In the genomic region with DNA sequence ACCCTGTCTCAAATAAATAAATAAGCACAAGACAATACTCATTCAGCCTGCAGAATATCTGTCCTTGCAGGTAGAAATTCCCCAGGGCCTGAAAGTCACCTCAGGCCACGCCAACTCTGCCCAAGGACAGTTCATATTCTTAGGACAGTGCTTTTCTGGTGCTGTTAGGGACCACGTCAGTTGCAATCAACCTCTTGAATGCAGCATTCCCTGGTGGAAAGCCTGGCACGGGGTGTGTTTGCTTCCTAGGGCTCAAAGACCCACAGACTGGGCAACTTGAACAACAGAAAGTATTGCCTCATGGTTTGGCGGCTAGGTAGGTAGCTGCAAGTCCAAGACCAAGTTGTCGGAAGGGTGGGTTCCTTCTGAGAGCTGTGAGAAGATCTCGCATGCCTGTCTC, we compare ENCODE assay signal across 30 cellular contexts.
"Had no signal": no experiment of that assay in that cellular context is flagged by ENCODE, and none has a peak within 500 bp of the region (broad histone marks: within the 10 kb centered on the region; RNA-seq: fewer than 3 reads in every experiment).

No MANE protein-coding gene starts in this region.

- H3K27ac Mint-ChIP-seq: activated CD4-positive, alpha-beta memory T cell treated with anti-CD3 and anti-CD28 coated beads for 36 hours; activated CD4-positive, alpha-beta T cell treated with anti-CD3 and anti-CD28 coated beads for 36 hours; activated CD4-positive, alpha-beta T cell treated with anti-CD3 and anti-CD28 coated beads, Interleukin-2, amount 10 ng/mL, durations not matched to agents 24 days and 14 days; activated naive CD4-positive, alpha-beta T cell treated with anti-CD3 and anti-CD28 coated beads for 36 hours; activated naive CD4-positive, alpha-beta T cell treated with anti-CD3 and anti-CD28 coated beads, Interleukin-2, amount 50 U/mL, for 24 hours; activated naive CD8-positive, alpha-beta T cell treated with anti-CD3 and anti-CD28 coated beads for 36 hours; activated naive CD8-positive, alpha-beta T cell treated with anti-CD3 and anti-CD28 coated beads, Interleukin-2, amount 50 U/mL, for 24 hours; activated T-helper 1 cell treated with anti-CD3 and anti-CD28 coated beads, Interleukin-12 subunit alpha, Interleukin-12 subunit beta, Interleukin-2, Interleukin-4 antibody, amounts not matched to agents 30 ng/mL and 10 ng/mL and 1 ng/mL, durations not matched to agents 14 hours and 24 hours and 36 hours; activated T-helper 2 cell treated with anti-CD3 and anti-CD28 coated beads, Interferon-gamma antibody, Interleukin-2, Interleukin-4, amounts not matched to agents 10 μg/mL and 5 μg/mL and 100 μg/mL, durations not matched to agents 14 hours and 24 hours and 36 hours; T-helper 17 cell; T-helper 2 cell treated with Interferon-gamma antibody and Interleukin-4, amounts not matched to agents 5 μg/mL and 100 μg/mL, for 36 hours had no signal

- H3K4me3 ChIP-seq: adrenal gland, body of pancreas, gastrocnemius medialis had no signal

- H3K9me3 ChIP-seq: adrenal gland, body of pancreas, gastrocnemius medialis had no signal

- H3K36me3 ChIP-seq: adrenal gland, gastrocnemius medialis had no signal

- H3K4me1 ChIP-seq: adrenal gland, foreskin keratinocyte, gastrocnemius medialis had no signal

- DNase-seq: activated CD4-positive, alpha-beta memory T cell treated with anti-CD3 and anti-CD28 coated beads for 36 hours; activated CD4-positive, alpha-beta T cell treated with anti-CD3 and anti-CD28 coated beads for 36 hours; activated CD4-positive, alpha-beta T cell treated with anti-CD3 and anti-CD28 coated beads, Interleukin-2, amount 10 ng/mL, durations not matched to agents 24 days and 14 days; activated CD4-positive, CD25-positive, alpha-beta regulatory T cell; activated CD4-positive, CD25-positive, alpha-beta regulatory T cell treated with anti-CD3 and anti-CD28 coated beads, Interleukin-2, amount 50 U/mL, for 72 hours; activated effector memory CD4-positive, alpha-beta T cell treated with anti-CD3 and anti-CD28 coated beads, Interleukin-2, amount 50 U/mL, for 16 hours; activated naive CD4-positive, alpha-beta T cell treated with anti-CD3 and anti-CD28 coated beads for 36 hours; activated naive CD8-positive, alpha-beta T cell treated with anti-CD3 and anti-CD28 coated beads for 36 hours; activated naive CD8-positive, alpha-beta T cell treated with anti-CD3 and anti-CD28 coated beads, Interleukin-2, amount 50 U/mL, for 24 hours; activated T-cell treated with anti-CD3 and anti-CD28 coated beads, Interleukin-2, amount 50 U/mL, for 1 hour; activated T-cell treated with anti-CD3 and anti-CD28 coated beads, Interleukin-2, amount 50 U/mL, for 48 hours; adrenal gland; amygdala; aorta; body of pancreas; caudate nucleus; cortex of kidney; dermis blood vessel endothelial cell; effector CD8-positive, alpha-beta T cell; foreskin keratinocyte; gastrocnemius medialis; glutamatergic neuron; T-helper 1 cell; T-helper 17 cell; T1000 had no signal

- H3K27ac ChIP-seq: adrenal gland, body of pancreas, foreskin keratinocyte, gastrocnemius medialis had no signal

- H3K9me3 Mint-ChIP-seq: activated CD4-positive, alpha-beta memory T cell treated with anti-CD3 and anti-CD28 coated beads for 36 hours; activated CD4-positive, alpha-beta T cell treated with anti-CD3 and anti-CD28 coated beads, Interleukin-2, amount 10 ng/mL, durations not matched to agents 24 days and 14 days; activated naive CD4-positive, alpha-beta T cell treated with anti-CD3 and anti-CD28 coated beads for 36 hours; activated naive CD4-positive, alpha-beta T cell treated with anti-CD3 and anti-CD28 coated beads, Interleukin-2, amount 50 U/mL, for 24 hours; activated naive CD8-positive, alpha-beta T cell treated with anti-CD3 and anti-CD28 coated beads, Interleukin-2, amount 50 U/mL, for 24 hours; activated T-helper 1 cell treated with anti-CD3 and anti-CD28 coated beads, Interleukin-12 subunit alpha, Interleukin-12 subunit beta, Interleukin-2, Interleukin-4 antibody, amounts not matched to agents 30 ng/mL and 10 ng/mL and 1 ng/mL, durations not matched to agents 14 hours and 24 hours and 36 hours; activated T-helper 2 cell treated with anti-CD3 and anti-CD28 coated beads, Interferon-gamma antibody, Interleukin-2, Interleukin-4, amounts not matched to agents 10 μg/mL and 5 μg/mL and 100 μg/mL, durations not matched to agents 14 hours and 24 hours and 36 hours; T-helper 2 cell treated with Interferon-gamma antibody and Interleukin-4, amounts not matched to agents 5 μg/mL and 100 μg/mL, for 36 hours had no signal

- H3K27me3 Mint-ChIP-seq: activated CD4-positive, alpha-beta T cell treated with anti-CD3 and anti-CD28 coated beads, Interleukin-2, amount 10 ng/mL, durations not matched to agents 24 days and 14 days had no signal

- H3K36me3 Mint-ChIP-seq: activated CD4-positive, alpha-beta memory T cell treated with anti-CD3 and anti-CD28 coated beads for 36 hours; activated naive CD4-positive, alpha-beta T cell treated with anti-CD3 and anti-CD28 coated beads, Interleukin-2, amount 50 U/mL, for 24 hours; activated naive CD8-positive, alpha-beta T cell treated with anti-CD3 and anti-CD28 coated beads for 36 hours had no signal

- H3K4me1 Mint-ChIP-seq: activated CD4-positive, alpha-beta T cell treated with anti-CD3 and anti-CD28 coated beads for 36 hours; activated CD4-positive, alpha-beta T cell treated with anti-CD3 and anti-CD28 coated beads, Interleukin-2, amount 10 ng/mL, durations not matched to agents 24 days and 14 days; activated naive CD4-positive, alpha-beta T cell treated with anti-CD3 and anti-CD28 coated beads, Interleukin-2, amount 50 U/mL, for 24 hours; activated naive CD8-positive, alpha-beta T cell treated with anti-CD3 and anti-CD28 coated beads for 36 hours; activated naive CD8-positive, alpha-beta T cell treated with anti-CD3 and anti-CD28 coated beads, Interleukin-2, amount 50 U/mL, for 24 hours had no signal

- H3K4me3 Mint-ChIP-seq: activated CD4-positive, alpha-beta memory T cell treated with anti-CD3 and anti-CD28 coated beads for 36 hours; activated CD4-positive, alpha-beta T cell treated with anti-CD3 and anti-CD28 coated beads for 36 hours; activated CD4-positive, alpha-beta T cell treated with anti-CD3 and anti-CD28 coated beads, Interleukin-2, amount 10 ng/mL, durations not matched to agents 24 days and 14 days; activated naive CD4-positive, alpha-beta T cell treated with anti-CD3 and anti-CD28 coated beads for 36 hours; activated naive CD4-positive, alpha-beta T cell treated with anti-CD3 and anti-CD28 coated beads, Interleukin-2, amount 50 U/mL, for 24 hours; activated naive CD8-positive, alpha-beta T cell treated with anti-CD3 and anti-CD28 coated beads for 36 hours; activated naive CD8-positive, alpha-beta T cell treated with anti-CD3 and anti-CD28 coated beads, Interleukin-2, amount 50 U/mL, for 24 hours; activated T-helper 1 cell treated with anti-CD3 and anti-CD28 coated beads, Interleukin-12 subunit alpha, Interleukin-12 subunit beta, Interleukin-2, Interleukin-4 antibody, amounts not matched to agents 30 ng/mL and 10 ng/mL and 1 ng/mL, durations not matched to agents 14 hours and 24 hours and 36 hours; T-helper 17 cell; T-helper 2 cell treated with Interferon-gamma antibody and Interleukin-4, amounts not matched to agents 5 μg/mL and 100 μg/mL, for 36 hours had no signal

- H3K27me3 ChIP-seq: adrenal gland, body of pancreas, foreskin keratinocyte, gastrocnemius medialis had no signal

- ATAC-seq: activated CD4-positive, alpha-beta T cell treated with anti-CD3 and anti-CD28 coated beads for 36 hours; activated naive CD8-positive, alpha-beta T cell treated with anti-CD3 and anti-CD28 coated beads, Interleukin-2, amount 50 U/mL, for 24 hours; body of pancreas; esophagus mucosa; foreskin keratinocyte; gastrocnemius medialis; T-helper 17 cell had no signal
